Comparison of ENCODE assay signal across 21 cellular contexts in genomic region chr4:48949086-48949485, GRCh38. TPM values are rescaled to one million over a fixed set of nuclear protein-coding genes. Genes with fewer than 3 reads are reported as not detected.
"Had no signal": no experiment of that assay in that cellular context is flagged by ENCODE, and none has a peak within 500 bp of the region (broad histone marks: within the 10 kb centered on the region; RNA-seq: fewer than 3 reads in every experiment).

No MANE protein-coding gene starts in this region.

- H3K36me3 ChIP-seq: esophagus muscularis mucosa, left ventricle myocardium inferior, neutrophil, right atrium auricular region, spleen, thoracic aorta had no signal

- H3K9me3 ChIP-seq: neutrophil, thoracic aorta had no signal

- H3K27me3 ChIP-seq: esophagus muscularis mucosa, neutrophil, right atrium auricular region, spleen had no signal

- H3K4me1 ChIP-seq: esophagus muscularis mucosa, left ventricle myocardium inferior, right atrium auricular region, spleen had no signal

- H3K27ac ChIP-seq: coronary artery, esophagus muscularis mucosa, left ventricle myocardium inferior, neutrophil, right atrium auricular region, spleen, thoracic aorta had no signal

- DNase-seq: activated CD4-positive, alpha-beta memory T cell treated with anti-CD3 and anti-CD28 coated beads, Interleukin-2, amount 10 ng/mL, durations not matched to agents 7 days and 5 days; activated CD4-positive, alpha-beta T cell treated with anti-CD3 and anti-CD28 coated beads for 4 hours; activated effector memory CD4-positive, alpha-beta T cell treated with Interleukin-2 at 50 U/mL for 16 hours; activated T-cell treated with anti-CD3 and anti-CD28 coated beads, Interleukin-2, amount 50 U/mL, for 24 hours; amniotic stem cell; foreskin melanocyte; head of caudate nucleus; immature natural killer cell; left ventricle myocardium inferior; natural killer cell; posterior cingulate gyrus; spleen; stimulated activated naive CD8-positive, alpha-beta T cell treated with anti-CD3 and anti-CD28 coated beads, Interleukin-15, amount 100 ng/mL, for 72 hours; T-helper 17 cell had no signal

- H3K4me3 ChIP-seq: coronary artery, esophagus muscularis mucosa, left ventricle myocardium inferior, right atrium auricular region, spleen, thoracic aorta had no signal

- ATAC-seq: natural killer cell; stimulated activated naive CD8-positive, alpha-beta T cell treated with anti-CD3 and anti-CD28 coated beads, Interleukin-15, amount 100 ng/mL, for 72 hours; T-helper 17 cell; WTC11 had no signal

RNA-seq across cellular contexts. Expression of gene CWH43, which starts 37.0 kb away (rescaled TPM):
- total RNA-seq: activated CD4-positive, alpha-beta memory T cell treated with anti-CD3 and anti-CD28 coated beads, Interleukin-2, amount 10 ng/mL, durations not matched to agents 7 days and 5 days; esophagus muscularis mucosa; left ventricle myocardium inferior; mucosa of gallbladder; natural killer cell; right atrium auricular region; spleen; T-helper 17 cell; thoracic aorta; WTC11 had no signal
- polyA plus RNA-seq: immature natural killer cell, spleen had no signal
